ENCODE assay signal across 1 cellular context in genomic region chr3:45055411-45056143, GRCh38.
TF ChIP-seq lines count a peak whose summit lies in the region.

No MANE protein-coding gene starts in this region.

TF ChIP-seq in K562, 482 proteins besides CTCF, POLR2A, EP300 and RAD21 (continued from another document and continues in another):
- TF ChIP-seq, protein P1, sequence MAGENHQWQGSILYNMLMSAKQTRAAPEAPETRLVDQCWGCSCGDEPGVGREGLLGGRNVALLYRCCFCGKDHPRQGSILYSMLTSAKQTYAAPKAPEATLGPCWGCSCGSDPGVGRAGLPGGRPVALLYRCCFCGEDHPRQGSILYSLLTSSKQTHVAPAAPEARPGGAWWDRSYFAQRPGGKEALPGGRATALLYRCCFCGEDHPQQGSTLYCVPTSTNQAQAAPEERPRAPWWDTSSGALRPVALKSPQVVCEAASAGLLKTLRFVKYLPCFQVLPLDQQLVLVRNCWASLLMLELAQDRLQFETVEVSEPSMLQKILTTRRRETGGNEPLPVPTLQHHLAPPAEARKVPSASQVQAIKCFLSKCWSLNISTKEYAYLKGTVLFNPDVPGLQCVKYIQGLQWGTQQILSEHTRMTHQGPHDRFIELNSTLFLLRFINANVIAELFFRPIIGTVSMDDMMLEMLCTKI (IDR thresholded peaks at IDR 0.05; ENCODE audit: partially characterized antibody), result no peak
- TF ChIP-seq THAP12 (CRISPR knock-in tag; IDR thresholded peaks at IDR 0.05) (no peak), ZBTB40 (IDR thresholded peaks at IDR 0.05) (0 out of 2 replicates have a peak, but pooled peaks have one; percentile 20), ZBTB40 (CRISPR knock-in tag; IDR thresholded peaks at IDR 0.05) (no peak), ZNF696 (CRISPR knock-in tag; conservative IDR thresholded peaks at IDR 0.05) (no peak), BRD4 (IDR thresholded peaks at IDR 0.05) (no peak), BACH1 (tag; IDR thresholded peaks at IDR 0.05) (no peak), ZNF263 (CRISPR knock-in tag; IDR thresholded peaks at IDR 0.05; ENCODE audit: borderline replicate concordance) (no peak), MED1 (CRISPR knock-in tag; IDR thresholded peaks at IDR 0.05; ENCODE audit: borderline replicate concordance) (no peak), ZC3H8 (IDR thresholded peaks at IDR 0.05) (no peak), ARNT (IDR thresholded peaks at IDR 0.05) (0 out of 4 replicates have a peak, but pooled peaks of 1 of the 2 experiments have one; percentile 27), PYGO2 (tag; IDR thresholded peaks at IDR 0.05) (no peak), TSC22D4 (tag; IDR thresholded peaks at IDR 0.05) (no peak), SP2 (IDR thresholded peaks at IDR 0.05; ENCODE audit: extremely low read depth, low read depth, low read length, poor library complexity, severe bottlenecking) (no peak), POLR2H (tag; IDR thresholded peaks at IDR 0.05; ENCODE audit: low read depth) (no peak), E4F1 (CRISPR knock-in tag; IDR thresholded peaks at IDR 0.05; ENCODE audit: borderline replicate concordance) (no peak), ESRRB (CRISPR knock-in tag; IDR thresholded peaks at IDR 0.05; ENCODE audit: borderline replicate concordance) (no peak), ZKSCAN3 (CRISPR knock-in tag; IDR thresholded peaks at IDR 0.05) (no peak), JUND (IDR thresholded peaks at IDR 0.05; ENCODE audit: borderline replicate concordance, low read depth, low read length) (peak; percentile 81), JUND (tag; IDR thresholded peaks at IDR 0.05; ENCODE audit: borderline replicate concordance, low read depth, low read length) (no peak; the same call in 1 of the 3 replicates), MAFK (IDR thresholded peaks at IDR 0.05; ENCODE audit: low read length) (no peak), MECOM (CRISPR knock-in tag; IDR thresholded peaks at IDR 0.05) (no peak), POLR2B (IDR thresholded peaks at IDR 0.05; ENCODE audit: low read depth, partially characterized antibody) (no peak), LCOR (CRISPR knock-in tag; IDR thresholded peaks at IDR 0.05) (peak; percentile 42; the same call in 1 of the 2 replicates), ZNF408 (CRISPR knock-in tag; IDR thresholded peaks at IDR 0.05; ENCODE audit: low read depth) (no peak), FOXJ3 (CRISPR knock-in tag; IDR thresholded peaks at IDR 0.05) (no peak), ZNF668 (CRISPR knock-in tag; IDR thresholded peaks at IDR 0.05) (no peak; the same call in 1 of the 2 replicates), HDAC1 (IDR thresholded peaks at IDR 0.05) (no peak), NBN (IDR thresholded peaks at IDR 0.05; ENCODE audit: low read depth) (peak; percentile 77), C11orf30 (IDR thresholded peaks at IDR 0.05; ENCODE audit: low read depth) (no peak), NFRKB (IDR thresholded peaks at IDR 0.05; ENCODE audit: low read depth) (peak; percentile 71; the same call in 1 of the 2 replicates), NRF1 (conservative IDR thresholded peaks at IDR 0.05 in 1 of 2, IDR thresholded peaks at IDR 0.05 in 1 of 2) (no peak)
- TF ChIP-seq, protein P2, sequence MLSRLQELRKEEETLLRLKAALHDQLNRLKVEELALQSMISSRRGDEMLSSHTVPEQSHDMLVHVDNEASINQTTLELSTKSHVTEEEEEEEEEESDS (CRISPR knock-in tag; IDR thresholded peaks at IDR 0.05), result no peak
- TF ChIP-seq, protein P3, sequence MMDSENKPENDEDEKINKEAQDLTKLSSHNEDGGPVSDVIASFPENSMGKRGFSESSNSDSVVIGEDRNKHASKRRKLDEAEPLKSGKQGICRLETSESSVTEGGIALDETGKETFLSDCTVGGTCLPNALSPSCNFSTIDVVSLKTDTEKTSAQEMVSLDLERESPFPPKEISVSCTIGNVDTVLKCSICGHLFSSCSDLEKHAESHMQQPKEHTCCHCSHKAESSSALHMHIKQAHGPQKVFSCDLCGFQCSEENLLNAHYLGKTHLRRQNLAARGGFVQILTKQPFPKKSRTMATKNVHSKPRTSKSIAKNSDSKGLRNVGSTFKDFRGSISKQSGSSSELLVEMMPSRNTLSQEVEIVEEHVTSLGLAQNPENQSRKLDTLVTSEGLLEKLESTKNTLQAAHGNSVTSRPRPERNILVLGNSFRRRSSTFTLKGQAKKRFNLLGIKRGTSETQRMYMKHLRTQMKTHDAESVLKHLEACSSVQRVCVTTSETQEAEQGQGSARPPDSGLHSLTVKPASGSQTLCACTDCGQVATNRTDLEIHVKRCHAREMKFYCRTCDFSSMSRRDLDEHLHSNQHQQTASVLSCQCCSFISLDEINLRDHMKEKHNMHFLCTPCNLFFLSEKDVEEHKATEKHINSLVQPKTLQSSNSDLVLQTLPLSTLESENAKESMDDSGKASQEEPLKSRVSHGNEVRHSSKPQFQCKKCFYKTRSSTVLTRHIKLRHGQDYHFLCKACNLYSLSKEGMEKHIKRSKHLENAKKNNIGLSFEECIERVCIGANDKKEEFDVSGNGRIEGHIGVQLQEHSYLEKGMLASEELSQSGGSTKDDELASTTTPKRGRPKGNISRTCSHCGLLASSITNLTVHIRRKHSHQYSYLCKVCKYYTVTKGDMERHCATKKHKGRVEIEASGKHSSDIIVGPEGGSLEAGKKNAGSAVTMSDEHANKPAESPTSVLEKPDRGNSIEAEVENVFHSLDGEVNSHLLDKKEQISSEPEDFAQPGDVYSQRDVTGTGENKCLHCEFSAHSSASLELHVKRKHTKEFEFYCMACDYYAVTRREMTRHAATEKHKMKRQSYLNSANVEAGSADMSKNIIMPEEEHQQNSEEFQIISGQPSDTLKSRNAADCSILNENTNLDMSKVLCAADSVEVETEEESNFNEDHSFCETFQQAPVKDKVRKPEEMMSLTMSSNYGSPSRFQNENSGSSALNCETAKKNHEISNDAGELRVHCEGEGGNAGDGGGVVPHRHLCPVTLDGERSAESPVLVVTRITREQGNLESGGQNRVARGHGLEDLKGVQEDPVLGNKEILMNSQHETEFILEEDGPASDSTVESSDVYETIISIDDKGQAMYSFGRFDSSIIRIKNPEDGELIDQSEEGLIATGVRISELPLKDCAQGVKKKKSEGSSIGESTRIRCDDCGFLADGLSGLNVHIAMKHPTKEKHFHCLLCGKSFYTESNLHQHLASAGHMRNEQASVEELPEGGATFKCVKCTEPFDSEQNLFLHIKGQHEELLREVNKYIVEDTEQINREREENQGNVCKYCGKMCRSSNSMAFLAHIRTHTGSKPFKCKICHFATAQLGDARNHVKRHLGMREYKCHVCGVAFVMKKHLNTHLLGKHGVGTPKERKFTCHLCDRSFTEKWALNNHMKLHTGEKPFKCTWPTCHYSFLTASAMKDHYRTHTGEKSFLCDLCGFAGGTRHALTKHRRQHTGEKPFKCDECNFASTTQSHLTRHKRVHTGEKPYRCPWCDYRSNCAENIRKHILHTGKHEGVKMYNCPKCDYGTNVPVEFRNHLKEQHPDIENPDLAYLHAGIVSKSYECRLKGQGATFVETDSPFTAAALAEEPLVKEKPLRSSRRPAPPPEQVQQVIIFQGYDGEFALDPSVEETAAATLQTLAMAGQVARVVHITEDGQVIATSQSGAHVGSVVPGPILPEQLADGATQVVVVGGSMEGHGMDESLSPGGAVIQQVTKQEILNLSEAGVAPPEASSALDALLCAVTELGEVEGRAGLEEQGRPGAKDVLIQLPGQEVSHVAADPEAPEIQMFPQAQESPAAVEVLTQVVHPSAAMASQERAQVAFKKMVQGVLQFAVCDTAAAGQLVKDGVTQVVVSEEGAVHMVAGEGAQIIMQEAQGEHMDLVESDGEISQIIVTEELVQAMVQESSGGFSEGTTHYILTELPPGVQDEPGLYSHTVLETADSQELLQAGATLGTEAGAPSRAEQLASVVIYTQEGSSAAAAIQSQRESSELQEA (IDR thresholded peaks at IDR 0.05; ENCODE audit: low read depth), result no peak
- TF ChIP-seq, protein P4, sequence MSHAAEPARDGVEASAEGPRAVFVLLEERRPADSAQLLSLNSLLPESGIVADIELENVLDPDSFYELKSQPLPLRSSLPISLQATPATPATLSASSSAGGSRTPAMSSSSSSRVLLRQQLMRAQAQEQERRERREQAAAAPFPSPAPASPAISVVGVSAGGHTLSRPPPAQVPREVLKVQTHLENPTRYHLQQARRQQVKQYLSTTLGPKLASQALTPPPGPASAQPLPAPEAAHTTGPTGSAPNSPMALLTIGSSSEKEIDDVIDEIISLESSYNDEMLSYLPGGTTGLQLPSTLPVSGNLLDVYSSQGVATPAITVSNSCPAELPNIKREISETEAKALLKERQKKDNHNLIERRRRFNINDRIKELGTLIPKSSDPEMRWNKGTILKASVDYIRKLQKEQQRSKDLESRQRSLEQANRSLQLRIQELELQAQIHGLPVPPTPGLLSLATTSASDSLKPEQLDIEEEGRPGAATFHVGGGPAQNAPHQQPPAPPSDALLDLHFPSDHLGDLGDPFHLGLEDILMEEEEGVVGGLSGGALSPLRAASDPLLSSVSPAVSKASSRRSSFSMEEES (CRISPR knock-in tag; IDR thresholded peaks at IDR 0.05), result no peak
